ENCODE assay signal across 8 cellular contexts in the genomic region with DNA sequence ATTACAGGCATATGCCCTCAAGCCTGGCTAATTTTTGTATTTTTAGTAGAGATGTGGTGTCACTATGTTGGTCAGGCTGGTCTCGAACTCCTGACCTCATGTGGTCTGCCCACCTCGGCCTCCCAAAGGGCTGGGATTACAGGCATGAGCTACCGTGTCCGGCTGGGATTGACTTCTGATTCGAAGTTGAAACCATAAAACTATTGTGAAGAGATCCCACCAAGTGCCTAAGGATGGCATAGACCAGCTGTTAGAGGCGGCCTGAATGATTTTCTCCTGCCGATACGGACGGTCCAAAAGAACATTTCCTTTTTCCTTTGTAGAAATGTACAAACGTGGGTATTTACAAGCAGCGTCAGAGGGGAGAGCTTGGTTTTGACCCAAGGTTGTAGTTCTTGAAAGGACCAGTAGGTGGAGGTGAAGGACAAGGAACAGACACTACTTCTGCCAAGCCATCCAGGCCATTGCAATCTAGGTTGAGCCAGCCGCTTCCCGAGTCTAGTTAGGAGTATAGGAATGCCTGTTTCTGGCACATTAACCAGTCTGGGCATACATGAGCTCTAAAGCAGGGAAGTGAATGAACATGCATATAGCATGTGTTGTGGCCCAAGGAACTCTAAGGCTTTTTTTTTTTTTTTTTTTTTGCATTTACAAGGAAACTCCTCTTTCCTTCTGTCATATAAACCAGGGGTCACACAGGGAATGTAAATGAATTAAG. TPM values are rescaled to one million over a fixed set of nuclear protein-coding genes. Genes with fewer than 3 reads are reported as not detected.
DNase-seq lines count a peak whose midpoint lies in the region; ATAC-seq lines count a peak whose summit lies in the region.

No MANE protein-coding gene starts in this region.

- peak; percentile 78 for DNase-seq in DMS79 treated with DMSO at 0.1 percent for 48 hours (lab: John Stamatoyannopoulos, UW)
- DNase-seq in NCI-H748 treated with DMSO at 0.1 percent for 48 hours (lab: John Stamatoyannopoulos, UW), result peak; percentile 22
- peak; percentile 43 for DNase-seq in activated CD4-positive, alpha-beta T cell treated with anti-CD3 and anti-CD28 coated beads, Interleukin-2, amount 50 U/mL, for 1 hour
- DNase-seq in dermis microvascular lymphatic vessel endothelial cell (ENCODE audit: low read depth in 2 of 2), result peak; percentile 79 to 86
- peak; percentile 94 for DNase-seq in medulla oblongata (ENCODE audit: extremely low spot score)
- DNase-seq in stimulated activated CD8-positive, alpha-beta memory T cell treated with anti-CD3 and anti-CD28 coated beads, Interleukin-4, amount 100 ng/mL, for 48 hours, result peak; percentile 69

- ATAC-seq in HG03439 (IDR thresholded peaks at IDR 0.05; ENCODE audit: unreplicated experiment) (peak; percentile 74), GM19324 (IDR thresholded peaks at IDR 0.05; ENCODE audit: low FRiP score, unreplicated experiment) (no peak)

RNA-seq across cellular contexts. Expression of a gene that starts 29.0 kb away (rescaled TPM):
- total RNA-seq in dermis microvascular lymphatic vessel endothelial cell, result 6.7 and 8.2 TPM in 2 replicates

RNA-seq across cellular contexts. Expression of a gene that starts 29.3 kb away (rescaled TPM):
- total RNA-seq in dermis microvascular lymphatic vessel endothelial cell, result 36.8 and 45.6 TPM in 2 replicates

RNA-seq across cellular contexts. Expression of a gene that starts 35.3 kb away (rescaled TPM):
- total RNA-seq in dermis microvascular lymphatic vessel endothelial cell, result 1.9 and 2.3 TPM in 2 replicates

RNA-seq across cellular contexts. Expression of a gene that starts 56.4 kb away (rescaled TPM):
- 28.6 and 33.0 TPM in 2 replicates for total RNA-seq in dermis microvascular lymphatic vessel endothelial cell

Comparison
In these comparisons a context has a peak if more than half of its experiments do, and no peak if none do; other contexts are left out.
1. DNase-seq: peak in every context shown above with its lines; median percentile 94 in medulla oblongata; 82 in dermis microvascular lymphatic vessel endothelial cell; 78 in DMS79 treated with DMSO at 0.1 percent for 48 hours; 69 in stimulated activated CD8-positive, alpha-beta memory T cell treated with anti-CD3 and anti-CD28 coated beads, Interleukin-4, amount 100 ng/mL, for 48 hours; 43 in activated CD4-positive, alpha-beta T cell treated with anti-CD3 and anti-CD28 coated beads, Interleukin-2, amount 50 U/mL, for 1 hour; 22 in NCI-H748 treated with DMSO at 0.1 percent for 48 hours.